7 cellular contexts compared by ENCODE assay signal in genomic region chr7:23469961-23470250, GRCh38. TPM values are rescaled to one million over a fixed set of nuclear protein-coding genes. Genes with fewer than 3 reads are reported as not detected.
DNase-seq lines count a peak whose midpoint lies in the region; ATAC-seq and TF ChIP-seq lines count a peak whose summit lies in the region.

No MANE protein-coding gene starts in this region.

- peaks cover 0 to 4% of the 10 kb centered on the region in 2 donors for H3K9me3 ChIP-seq in esophagus (ENCODE audit: control insufficient read depth in 2 of 2, insufficient read depth in 1 of 2, low read depth in 1 of 2, low read length in 1 of 2)
- H3K9me3 ChIP-seq in gastrocnemius medialis, result no peaks in the 10 kb centered on the region

- no peak for TF ChIP-seq POLR2A in gastrocnemius medialis (IDR thresholded peaks at IDR 0.05)

- H3K27ac ChIP-seq in esophagus (ENCODE audit: low read depth in 2 of 2, low read length in 1 of 2), result no peak overlapping the region
- H3K27ac ChIP-seq in gastrocnemius medialis, result no peak overlapping the region

- H3K36me3 ChIP-seq in esophagus (ENCODE audit: control insufficient read depth in 2 of 2, insufficient read depth in 2 of 2, low read length in 1 of 2), result no peaks in the 10 kb centered on the region
- H3K36me3 ChIP-seq in gastrocnemius medialis, result no peaks in the 10 kb centered on the region

- WGBS in esophagus, 2 donors, result 2 to 5% methylated on average over 18 of the region's 18 CpGs

- TF ChIP-seq CTCF in gastrocnemius medialis (IDR thresholded peaks at IDR 0.05 in 4 of 5, conservative IDR thresholded peaks at IDR 0.05 in 1 of 5), result no peak

- ATAC-seq in gastrocnemius medialis (no peak), GM18870 (IDR thresholded peaks at IDR 0.05; ENCODE audit: unreplicated experiment) (no peak), GM21381 (IDR thresholded peaks at IDR 0.05; ENCODE audit: unreplicated experiment) (no peak)

- in situ Hi-C loops in gastrocnemius medialis (cut with MboI; ENCODE audit: low sequenced_read_pairs in 4 of 4), result no loop called here

- H3K4me3 ChIP-seq in esophagus (ENCODE audit: low read depth in 1 of 2, low read length in 2 of 2) (peak overlapping the region; percentile 36 to 65), gastrocnemius medialis (peak overlapping the region in 3 of 4 donors; percentile 27 to 40 (median 39))

- H3K27me3 ChIP-seq in esophagus (ENCODE audit: control insufficient read depth in 1 of 2, insufficient read depth in 2 of 2, low read length in 2 of 2), result peaks cover 0 to 50% of the 10 kb centered on the region in 2 donors
- peaks cover 95 to 99% (median 98%) of the 10 kb centered on the region in 3 donors for H3K27me3 ChIP-seq in gastrocnemius medialis

- peaks cover 17 to 27% of the 10 kb centered on the region in 2 donors for H3K4me1 ChIP-seq in esophagus (ENCODE audit: control insufficient read depth in 2 of 2, insufficient read depth in 2 of 2, low read length in 1 of 2)
- peaks cover 19 to 36% of the 10 kb centered on the region in 2 donors for H3K4me1 ChIP-seq in gastrocnemius medialis

- intact Hi-C loops in gastrocnemius medialis (cut with DNase I; ENCODE audit: low total_unique reads), result loop anchor here (5.0 kb wide), 1 partner anchor 62 kb away; the partner anchor contains the start of gene TRA2A

- DNase-seq in H4 (ENCODE audit: low spot score), result peak; percentile 43
- peak; percentile 18 for DNase-seq in RKO (ENCODE audit: low spot score)
- no peak for DNase-seq in gastrocnemius medialis
- DNase-seq in NCI-H345 (lab: John Stamatoyannopoulos, UW), result no peak

RNA-seq across cellular contexts. Expression of gene IGF2BP3, which starts 0.4 kb away (rescaled TPM):
- 68.8 and 110 TPM in 2 replicates for total RNA-seq in H4 (2014; rRNA removed; shearing (Covaris generic))
- 1 to 10 TPM; 2.5 to 3.5 TPM for polyA plus RNA-seq in esophagus
- total RNA-seq in gastrocnemius medialis, result under 1 TPM in 1 of 4 donors, not detected in 3; 0.51 TPM

Comparison
In these comparisons a context has a peak if more than half of its experiments do, and no peak if none do; other contexts are left out.
1. DNase-seq: peak in H4 (single experiment) and RKO (single experiment); none in gastrocnemius medialis (0 of 2) and NCI-H345 (single experiment).
2. RNA of gene IGF2BP3, which starts 0.4 kb away (total RNA-seq): 68.8 to 110 TPM in H4; 0.51 TPM in gastrocnemius medialis; every median in the first group is over 10 times any median in the second.